In the genomic region with DNA sequence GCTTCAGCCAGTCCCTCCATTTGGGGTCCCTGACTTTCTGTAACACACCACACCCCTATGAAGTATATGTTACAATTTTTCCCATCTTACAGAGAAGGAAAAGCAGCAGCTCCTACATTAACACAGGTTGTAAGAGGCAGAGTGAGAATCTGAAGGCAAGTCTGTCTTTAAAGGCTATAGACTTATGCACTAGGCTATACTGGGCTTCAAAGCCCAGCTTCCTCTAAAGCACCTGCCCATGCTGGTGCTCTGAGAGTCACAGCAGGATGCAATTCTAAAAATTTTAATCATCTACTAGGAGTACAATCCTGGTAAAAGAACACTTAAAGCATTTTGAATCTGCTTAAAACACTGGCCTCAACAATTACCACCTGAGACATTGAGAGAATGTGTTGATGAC, we compare ENCODE assay signal across 19 cellular contexts.
"Had no signal": no experiment of that assay in that cellular context is flagged by ENCODE, and none has a peak within 500 bp of the region (broad histone marks: within the 10 kb centered on the region; RNA-seq: fewer than 3 reads in every experiment).

No MANE protein-coding gene starts in this region.

- H3K4me3 ChIP-seq: coronary artery, dorsolateral prefrontal cortex, esophagus muscularis mucosa, gastroesophageal sphincter, heart left ventricle, hepatocyte, left lung, lower lobe of right lung had no signal

- H3K9me3 ChIP-seq: gastroesophageal sphincter, heart left ventricle, left lung, lower lobe of right lung had no signal

- H3K9me3 Mint-ChIP-seq: naive thymus-derived CD4-positive, alpha-beta T cell had no signal

- H3K36me3 Mint-ChIP-seq: naive thymus-derived CD4-positive, alpha-beta T cell; natural killer cell had no signal

- DNase-seq: dermis blood vessel endothelial cell; dorsolateral prefrontal cortex; effector CD4-positive, alpha-beta T cell; effector memory CD4-positive, alpha-beta T cell; foreskin keratinocyte; heart left ventricle; hypothalamus; left cardiac atrium; left lung; left ventricle myocardium superior; lower lobe of right lung; mesenchymal stem cell; midbrain; naive thymus-derived CD4-positive, alpha-beta T cell; natural killer cell had no signal

- H3K27ac ChIP-seq: coronary artery, dorsolateral prefrontal cortex, esophagus muscularis mucosa, foreskin keratinocyte, gastroesophageal sphincter, heart left ventricle, hepatocyte, left lung, lower lobe of right lung had no signal

- H3K4me1 Mint-ChIP-seq: naive thymus-derived CD4-positive, alpha-beta T cell; natural killer cell had no signal

- H3K27ac Mint-ChIP-seq: naive thymus-derived CD4-positive, alpha-beta T cell; natural killer cell had no signal

- H3K79me2 ChIP-seq: hepatocyte had no signal

- H3K4me3 Mint-ChIP-seq: naive thymus-derived CD4-positive, alpha-beta T cell; natural killer cell had no signal

- H2AFZ ChIP-seq: hepatocyte had no signal

- H3K4me2 ChIP-seq: hepatocyte had no signal

- H3K27me3 ChIP-seq: dorsolateral prefrontal cortex, esophagus muscularis mucosa, foreskin keratinocyte, gastroesophageal sphincter, heart left ventricle, hepatocyte, left lung had no signal

- H3K4me1 ChIP-seq: esophagus muscularis mucosa, foreskin keratinocyte, gastroesophageal sphincter, heart left ventricle, left lung, lower lobe of right lung had no signal

- H3K36me3 ChIP-seq: esophagus muscularis mucosa, gastroesophageal sphincter, heart left ventricle, left lung, lower lobe of right lung had no signal

- ATAC-seq: foreskin keratinocyte; gastroesophageal sphincter; heart left ventricle; left cardiac atrium; left lung; left ventricle myocardium superior; lower lobe of right lung; naive thymus-derived CD4-positive, alpha-beta T cell; natural killer cell had no signal
